26 cellular contexts compared by ENCODE assay signal in genomic region chr22:23129149-23129548, GRCh38. TPM values are rescaled to one million over a fixed set of nuclear protein-coding genes. Genes with fewer than 3 reads are reported as not detected.
"Had no signal": no experiment of that assay in that cellular context is flagged by ENCODE, and none has a peak within 500 bp of the region (broad histone marks: within the 10 kb centered on the region; RNA-seq: fewer than 3 reads in every experiment).

No MANE protein-coding gene starts in this region.

- H3K36me3 Mint-ChIP-seq: memory B cell; mesothelial cell of epicardium; naive thymus-derived CD4-positive, alpha-beta T cell; stimulated activated memory B cell treated with anti-CD40 and anti-IgM and Interleukin-4, amounts not matched to agents 10 μg/mL and 1 μg/mL and 100 μg/mL, for 72 hours had no signal

- H3K9me3 ChIP-seq: esophagus muscularis mucosa, gastroesophageal sphincter, heart right ventricle, mucosa of descending colon, neutrophil, prostate gland, right atrium auricular region, sigmoid colon, transverse colon, upper lobe of right lung, uterus had no signal

- H3K27me3 ChIP-seq: esophagus muscularis mucosa, foreskin keratinocyte, gastroesophageal sphincter, neutrophil, right atrium auricular region, sigmoid colon, transverse colon, upper lobe of right lung, uterus had no signal

- H3K27ac ChIP-seq: esophagus muscularis mucosa, foreskin keratinocyte, gastroesophageal sphincter, heart right ventricle, neutrophil, parathyroid adenoma, prostate gland, right atrium auricular region, sigmoid colon, transverse colon, upper lobe of right lung, uterus had no signal

- H3K4me3 Mint-ChIP-seq: memory B cell; mesothelial cell of epicardium; naive thymus-derived CD4-positive, alpha-beta T cell; nephron progenitor cell; stimulated activated memory B cell treated with anti-CD40 and anti-IgM and Interleukin-4, amounts not matched to agents 10 μg/mL and 1 μg/mL and 100 μg/mL, for 72 hours had no signal

- H3K36me3 ChIP-seq: esophagus muscularis mucosa, heart right ventricle, neutrophil, prostate gland, right atrium auricular region, sigmoid colon, transverse colon, upper lobe of right lung, uterus had no signal

- H3K27me3 Mint-ChIP-seq: memory B cell; stimulated activated memory B cell treated with anti-CD40 and anti-IgM and Interleukin-4, amounts not matched to agents 10 μg/mL and 1 μg/mL and 100 μg/mL, for 72 hours had no signal

- H3K27ac Mint-ChIP-seq: memory B cell; mesothelial cell of epicardium; nephron progenitor cell; stimulated activated memory B cell treated with anti-CD40 and anti-IgM and Interleukin-4, amounts not matched to agents 10 μg/mL and 1 μg/mL and 100 μg/mL, for 72 hours had no signal

- H3K9me3 Mint-ChIP-seq: memory B cell; mesothelial cell of epicardium; naive thymus-derived CD4-positive, alpha-beta T cell; nephron progenitor cell; stimulated activated memory B cell treated with anti-CD40 and anti-IgM and Interleukin-4, amounts not matched to agents 10 μg/mL and 1 μg/mL and 100 μg/mL, for 72 hours had no signal

- H3K4me3 ChIP-seq: esophagus muscularis mucosa, gastroesophageal sphincter, heart right ventricle, lung, mucosa of descending colon, prostate gland, right atrium auricular region, sigmoid colon, transverse colon, upper lobe of right lung, uterus had no signal

- H3K4me1 ChIP-seq: foreskin keratinocyte, parathyroid adenoma, prostate gland, right atrium auricular region, upper lobe of right lung, uterus had no signal

- DNase-seq: cortex of kidney, foreskin keratinocyte, upper lobe of right lung had no signal

RNA-seq across cellular contexts. Expression of gene RSPH14, which starts 12.6 kb away (rescaled TPM):
- total RNA-seq: bronchial epithelial cell, chondrocyte, endothelial cell of umbilical vein, foreskin keratinocyte, osteoblast, right atrium auricular region, upper lobe of right lung had no signal
- polyA plus RNA-seq: endothelial cell of umbilical vein, fibroblast of lung, liver had no signal

RNA-seq across cellular contexts. Expression of gene GNAZ, which starts 58.8 kb away (rescaled TPM):
- polyA plus RNA-seq: naive thymus-derived CD4-positive, alpha-beta T cell had no signal
